8 cellular contexts compared by ENCODE assay signal in genomic region chr11:131674051-131674755, GRCh38.
A peak's percentile ranks its signal among the peaks of the same experiment; 100 is the strongest.
DNase-seq lines count a peak whose midpoint lies in the region; ATAC-seq and TF ChIP-seq lines count a peak whose summit lies in the region.

No MANE protein-coding gene starts in this region.

- peaks cover 58% of the 10 kb centered on the region for H3K4me1 Mint-ChIP-seq in brain

- peak; percentile 99 to 100 for TF ChIP-seq CTCF in brain (conservative IDR thresholded peaks at IDR 0.05)

- peak; percentile 93 for ATAC-seq in GM19467 (IDR thresholded peaks at IDR 0.05; ENCODE audit: unreplicated experiment)
- ATAC-seq in HG03460 (IDR thresholded peaks at IDR 0.05; ENCODE audit: unreplicated experiment), result peak; percentile 91

- H3K9me3 Mint-ChIP-seq in brain, result no peaks in the 10 kb centered on the region

- DNase-seq in DMS 273 (lab: John Stamatoyannopoulos, UW; ENCODE audit: unreplicated experiment) (peak; percentile 53), DMS 273 treated with DMSO at 0.1 percent for 48 hours (lab: John Stamatoyannopoulos, UW) (no peak), OCI-M1 (lab: John Stamatoyannopoulos, UW) (peak; percentile 79), inferior parietal cortex (ENCODE audit: extremely low spot score) (peak; percentile 90)
- peak; percentile 44 to 68 for DNase-seq in stimulated activated CD4-positive, alpha-beta T cell treated with anti-CD3 and anti-CD28 coated beads, Interleukin-2, amount 100 ng/mL, for 24 hours

- H3K27me3 Mint-ChIP-seq in brain, result peaks cover 2% of the 10 kb centered on the region

- peak overlapping the region; percentile 43 to 69 (median 55) for H3K27ac Mint-ChIP-seq in brain

- no peak overlapping the region for H3K4me3 Mint-ChIP-seq in brain

- H3K36me3 Mint-ChIP-seq in brain, result no peaks in the 10 kb centered on the region
